In the genomic region with DNA sequence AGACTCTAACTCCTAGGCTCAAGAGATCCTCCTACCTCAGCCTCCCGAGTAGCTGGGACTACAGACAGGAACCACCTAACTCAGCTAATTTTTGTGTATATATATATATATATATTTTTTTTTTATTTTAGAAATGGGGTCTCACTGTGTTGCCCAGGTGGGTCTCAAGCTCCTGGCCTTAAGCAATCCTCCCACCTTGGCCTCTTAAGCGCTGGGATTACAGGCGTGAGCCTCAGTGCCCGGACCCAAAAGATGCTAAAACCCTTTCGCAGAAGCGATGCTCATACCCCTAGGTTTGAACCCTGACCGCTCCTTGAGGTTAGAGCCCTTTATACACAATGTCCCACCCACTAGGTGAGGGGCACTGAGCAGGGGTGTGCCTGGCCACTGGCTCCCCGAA, we compare ENCODE assay signal across 22 cellular contexts. TPM values are rescaled to one million over a fixed set of nuclear protein-coding genes. Genes with fewer than 3 reads are reported as not detected.
DNase-seq lines count a peak whose midpoint lies in the region; ATAC-seq and TF ChIP-seq lines count a peak whose summit lies in the region.
"Had no signal": no experiment of that assay in that cellular context is flagged by ENCODE, and none has a peak within 500 bp of the region (broad histone marks: within the 10 kb centered on the region; RNA-seq: fewer than 3 reads in every experiment).

No MANE protein-coding gene starts in this region.

- no peak overlapping the region for H4K91ac ChIP-seq in H9 (ENCODE audit: insufficient read length, low read depth, low read length)
- H4K91ac ChIP-seq in neuronal stem cell (ENCODE audit: low read depth, low read length, poor library complexity): no peak overlapping the region

- no CpG with 5 or more reads among the region's 8 CpGs for WGBS in H9 (ENCODE audit: extremely low coverage, insufficient read length, low lambda C conversion rate)
- WGBS in neuronal stem cell (ENCODE audit: extremely low coverage in 2 of 2, insufficient read length in 2 of 2, insufficient replicate concordance in 1 of 2), 2 donors: no CpG with 5 or more reads among the region's 8 CpGs

- TF ChIP-seq CTCF in H9 (conservative IDR thresholded peaks at IDR 0.05) (no peak), VCaP (conservative IDR thresholded peaks at IDR 0.05) (no peak)

- H3K4me1 ChIP-seq in H9 (ENCODE audit: insufficient read depth, low read length): peaks cover 11% of the 10 kb centered on the region; the same call in 1 of the 2 replicates
- H3K4me1 ChIP-seq in neuronal stem cell (ENCODE audit: control insufficient read depth in 2 of 2, insufficient read depth in 1 of 2, low read depth in 1 of 2, low read length in 2 of 2): peaks cover 19 to 25% of the 10 kb centered on the region in 2 donors

- no peak overlapping the region for H3K4me2 ChIP-seq in H9 (ENCODE audit: insufficient read depth, insufficient read length, low read length)
- H3K4me2 ChIP-seq in neuronal stem cell (ENCODE audit: insufficient read depth, low read length, poor library complexity, severe bottlenecking): no peak overlapping the region

- no peak overlapping the region for H2BK120ac ChIP-seq in H9 (ENCODE audit: low read depth, low read length, poor library complexity, severe bottlenecking)
- H2BK120ac ChIP-seq in neuronal stem cell (ENCODE audit: low read depth, low read length): no peak overlapping the region

- H2BK12ac ChIP-seq in H9 (ENCODE audit: insufficient read length, low read depth, low read length) (peak overlapping the region; percentile 40), neuronal stem cell (ENCODE audit: low read length) (no peak overlapping the region)

- H3K4me1 Mint-ChIP-seq in H9: peaks cover 64 to 89% of the 10 kb centered on the region in 2 experiments

- H3K4ac ChIP-seq in H9 (ENCODE audit: low read depth, low read length): no peak overlapping the region
- no peak overlapping the region for H3K4ac ChIP-seq in neuronal stem cell (ENCODE audit: low read length)

- H3K4me3 Mint-ChIP-seq in H9: peak overlapping the region; percentile 66 to 79; a peak in 2 of 5 replicates
- H3K4me3 Mint-ChIP-seq: activated CD8-positive, alpha-beta T cell treated with anti-CD3 and anti-CD28 coated beads, Interleukin-2, amount 10 ng/mL, durations not matched to agents 7 days and 5 days; activated naive CD4-positive, alpha-beta T cell treated with anti-CD3 and anti-CD28 coated beads for 36 hours; activated T-cell treated with anti-CD3 and anti-CD28 coated beads, Interleukin-2, amount 50 U/mL, for 24 hours; natural killer cell treated with Interleukin-12 subunit alpha and Interleukin-12 subunit beta and Interleukin-15 and Interleukin-18, amount 100 ng/mL, for 72 hours had no signal

- H4K5ac ChIP-seq in H9 (ENCODE audit: insufficient read length, low read depth, low read length): no peak overlapping the region

- H4K8ac ChIP-seq in H9 (replicated peaks; ENCODE audit: insufficient read length, low read depth, low read length) (no peak overlapping the region), neuronal stem cell (ENCODE audit: low read depth, low read length) (no peak overlapping the region)

- H3K27ac Mint-ChIP-seq in H9: peak overlapping the region; percentile 99 to 100 (median 100); a peak in 6 of 7 replicates
- H3K27ac Mint-ChIP-seq: activated CD8-positive, alpha-beta T cell treated with anti-CD3 and anti-CD28 coated beads, Interleukin-2, amount 10 ng/mL, durations not matched to agents 7 days and 5 days; activated naive CD4-positive, alpha-beta T cell treated with anti-CD3 and anti-CD28 coated beads for 36 hours; activated T-cell treated with anti-CD3 and anti-CD28 coated beads, Interleukin-2, amount 50 U/mL, for 24 hours; natural killer cell treated with Interleukin-12 subunit alpha and Interleukin-12 subunit beta and Interleukin-15 and Interleukin-18, amount 100 ng/mL, for 72 hours had no signal

- no peak overlapping the region for H2BK5ac ChIP-seq in H9 (ENCODE audit: insufficient read length, low read length)
- peak overlapping the region; percentile 48 for H2BK5ac ChIP-seq in neuronal stem cell (ENCODE audit: low read length)

- H3K27me3 ChIP-seq in H9 (ENCODE audit: insufficient read depth, low read length) (no peaks in the 10 kb centered on the region), neuronal stem cell (ENCODE audit: control insufficient read depth in 3 of 3, insufficient read depth in 3 of 3, low read depth in 1 of 3, low read length in 3 of 3) (peaks cover 27 to 82% (median 74%) of the 10 kb centered on the region in 3 experiments)

- H2AFZ ChIP-seq in H9 (ENCODE audit: low read length) (no peak overlapping the region), neuronal stem cell (ENCODE audit: low read length) (no peak overlapping the region)

- no peaks in the 10 kb centered on the region for H3K9me3 ChIP-seq in H9 (ENCODE audit: control insufficient read depth, low read depth, low read length)
- H3K9me3 ChIP-seq in neuronal stem cell (replicated peaks in 1 of 2; ENCODE audit: control insufficient read depth in 2 of 2, insufficient read depth in 1 of 2, low read depth in 1 of 2, low read length in 2 of 2): no peaks in the 10 kb centered on the region
- H3K9me3 ChIP-seq: vagina had no signal

- H3K9ac ChIP-seq in H9 (ENCODE audit: extremely low read depth, insufficient read length, low read length) (no peak overlapping the region), neuronal stem cell (ENCODE audit: low read depth, low read length, poor library complexity) (no peak overlapping the region)

- ATAC-seq in GM21390 (IDR thresholded peaks at IDR 0.05; ENCODE audit: unreplicated experiment) (no peak), HG02970 (IDR thresholded peaks at IDR 0.05; ENCODE audit: low FRiP score, unreplicated experiment) (no peak)
- ATAC-seq: activated CD8-positive, alpha-beta T cell treated with anti-CD3 and anti-CD28 coated beads, Interleukin-2, amount 10 ng/mL, durations not matched to agents 7 days and 5 days; left colon; natural killer cell treated with Interleukin-12 subunit alpha and Interleukin-12 subunit beta and Interleukin-15 and Interleukin-18, amount 100 ng/mL, for 72 hours had no signal

- H3K9me3 Mint-ChIP-seq in H9: no peaks in the 10 kb centered on the region
- H3K9me3 Mint-ChIP-seq: activated naive CD4-positive, alpha-beta T cell treated with anti-CD3 and anti-CD28 coated beads for 36 hours; activated T-cell treated with anti-CD3 and anti-CD28 coated beads, Interleukin-2, amount 50 U/mL, for 24 hours; natural killer cell treated with Interleukin-12 subunit alpha and Interleukin-12 subunit beta and Interleukin-15 and Interleukin-18, amount 100 ng/mL, for 72 hours had no signal

- H3K27me3 Mint-ChIP-seq in H9 (ENCODE audit: low read depth): peaks cover 6% of the 10 kb centered on the region

- no peaks in the 10 kb centered on the region for H3K79me2 ChIP-seq in H9 (ENCODE audit: insufficient read depth, low read length)

- H3K14ac ChIP-seq in H9 (ENCODE audit: insufficient read depth, low read length) (peak overlapping the region; percentile 27; the same call in 1 of the 2 replicates), neuronal stem cell (ENCODE audit: low read length) (no peak overlapping the region)

- H2BK15ac ChIP-seq in H9 (ENCODE audit: low read depth, low read length) (no peak overlapping the region), neuronal stem cell (ENCODE audit: low read length) (peak overlapping the region; percentile 14)

- no peaks in the 10 kb centered on the region for H4K20me1 ChIP-seq in H9 (ENCODE audit: control insufficient read depth, insufficient read depth, insufficient read length)

- no peak overlapping the region for H3K27ac ChIP-seq in H9 (ENCODE audit: insufficient read length, low read depth, low read length)
- peak overlapping the region; percentile 51 for H3K27ac ChIP-seq in VCaP
- H3K27ac ChIP-seq in neuronal stem cell (replicated peaks; ENCODE audit: low read length): no peak overlapping the region
- H3K27ac ChIP-seq: vagina had no signal

- peaks cover 19% of the 10 kb centered on the region for H3K23me2 ChIP-seq in H9 (ENCODE audit: insufficient read length, low read depth, low read length, poor library complexity, severe bottlenecking)

- H3K4me3 ChIP-seq in neuronal stem cell (ENCODE audit: low read length in 2 of 2): no peak overlapping the region
- H3K4me3 ChIP-seq: vagina had no signal

- H3K79me1 ChIP-seq in H9 (ENCODE audit: insufficient read depth, low read depth, low read length, poor library complexity, severe bottlenecking): no peaks in the 10 kb centered on the region
- no peaks in the 10 kb centered on the region for H3K79me1 ChIP-seq in neuronal stem cell (ENCODE audit: low read depth, low read length)

- H3K36me3 ChIP-seq in neuronal stem cell (replicated peaks in 1 of 2; ENCODE audit: control insufficient read depth in 2 of 2, insufficient read depth in 2 of 2, low read length in 2 of 2): no peaks in the 10 kb centered on the region
- H3K36me3 ChIP-seq: vagina had no signal

- no peak overlapping the region for H2BK20ac ChIP-seq in H9 (ENCODE audit: low read depth, low read length, poor library complexity, severe bottlenecking)

- DNase-seq in H9 (no peak), neuronal stem cell (ENCODE audit: low spot score) (no peak), NCI-H345 treated with DMSO at 0.1 percent for 48 hours (lab: John Stamatoyannopoulos, UW; ENCODE audit: unreplicated experiment) (no peak)
- DNase-seq: activated CD4-positive, alpha-beta T cell treated with anti-CD3 and anti-CD28 coated beads for 1 hour; activated CD8-positive, alpha-beta T cell treated with anti-CD3 and anti-CD28 coated beads, Interleukin-2, amount 10 ng/mL, durations not matched to agents 7 days and 5 days; activated naive CD4-positive, alpha-beta T cell treated with anti-CD3 and anti-CD28 coated beads for 36 hours; activated T-cell treated with anti-CD3 and anti-CD28 coated beads, Interleukin-2, amount 50 U/mL, for 24 hours; amniotic stem cell; COR-L47; NCI-H1048; NCI-H2029; NCI-H345; NCI-H82; posterior cingulate gyrus; SIG-M5 had no signal

- H3K36me3 Mint-ChIP-seq in H9 (ENCODE audit: insufficient read depth in 1 of 3, low read depth in 3 of 3): peaks cover 11 to 21% (median 17%) of the 10 kb centered on the region in 3 experiments; a peak in 6 of 7 replicates
- H3K36me3 Mint-ChIP-seq: natural killer cell treated with Interleukin-12 subunit alpha and Interleukin-12 subunit beta and Interleukin-15 and Interleukin-18, amount 100 ng/mL, for 72 hours had no signal

- no peak overlapping the region for H3T11ph ChIP-seq in H9 (ENCODE audit: low read length)

- no peak overlapping the region for H3K56ac ChIP-seq in H9 (ENCODE audit: insufficient read length, low read depth, low read length)

- H3K18ac ChIP-seq in H9 (ENCODE audit: insufficient read length, low read depth, low read length): peak overlapping the region; percentile 38
- H3K18ac ChIP-seq in neuronal stem cell (ENCODE audit: low read length): peak overlapping the region; percentile 48

- H2AK5ac ChIP-seq in H9 (ENCODE audit: insufficient read length, low read length) (no peak overlapping the region), neuronal stem cell (ENCODE audit: low read depth, low read length) (peak overlapping the region; percentile 97)

- no peak overlapping the region for H3K23ac ChIP-seq in H9 (ENCODE audit: insufficient read length, low read depth, low read length)
- H3K23ac ChIP-seq in neuronal stem cell (ENCODE audit: low read depth, low read length, poor library complexity): no peak overlapping the region

RNA-seq across cellular contexts. Expression of a gene that starts 2.2 kb away (rescaled TPM):
- 1.3 and 1.5 TPM in 2 replicates for total RNA-seq in H9 (2021)
- not detected for polyA plus RNA-seq in neuronal stem cell (2013, experiment 1 of 2)
- not detected for polyA plus RNA-seq in neuronal stem cell (2013, experiment 2 of 2)
- total RNA-seq: activated naive CD4-positive, alpha-beta T cell treated with anti-CD3 and anti-CD28 coated beads for 36 hours; vagina had no signal
- polyA plus RNA-seq: BJ had no signal

RNA-seq across cellular contexts. Expression of a gene that starts 7.5 kb away (rescaled TPM):
- total RNA-seq in H9 (2021): 743 and 757 TPM in 2 replicates
- 14.1 TPM for polyA plus RNA-seq in neuronal stem cell (2013, experiment 1 of 2)
- 14.2 TPM for polyA plus RNA-seq in neuronal stem cell (2013, experiment 2 of 2)
- total RNA-seq: activated CD8-positive, alpha-beta T cell treated with anti-CD3 and anti-CD28 coated beads, Interleukin-2, amount 10 ng/mL, durations not matched to agents 7 days and 5 days; activated naive CD4-positive, alpha-beta T cell treated with anti-CD3 and anti-CD28 coated beads for 36 hours; left colon; natural killer cell treated with Interleukin-12 subunit alpha and Interleukin-12 subunit beta and Interleukin-15 and Interleukin-18, amount 100 ng/mL, for 72 hours; vagina had no signal

RNA-seq across cellular contexts. Expression of a gene that starts 9.7 kb away (rescaled TPM):
- 147 and 148 TPM in 2 replicates for total RNA-seq in H9 (2021)
- polyA plus RNA-seq in neuronal stem cell (2013, experiment 1 of 2): 10.4 TPM
- polyA plus RNA-seq in neuronal stem cell (2013, experiment 2 of 2): 10.2 TPM

RNA-seq across cellular contexts. Expression of a gene that starts 13.2 kb away (rescaled TPM):
- total RNA-seq in H9 (2021): 61.1 and 61.3 TPM in 2 replicates
- polyA plus RNA-seq in neuronal stem cell (2013, experiment 1 of 2): 113 TPM
- polyA plus RNA-seq in neuronal stem cell (2013, experiment 2 of 2): 117 TPM

RNA-seq across cellular contexts. Expression of a gene that starts 13.3 kb away (rescaled TPM):
- 65.7 and 68.2 TPM in 2 replicates for total RNA-seq in H9 (2021)
- 24.2 TPM for polyA plus RNA-seq in neuronal stem cell (2013, experiment 1 of 2)
- polyA plus RNA-seq in neuronal stem cell (2013, experiment 2 of 2): 23.0 TPM
